8 cellular contexts compared by ENCODE assay signal in the genomic region with DNA sequence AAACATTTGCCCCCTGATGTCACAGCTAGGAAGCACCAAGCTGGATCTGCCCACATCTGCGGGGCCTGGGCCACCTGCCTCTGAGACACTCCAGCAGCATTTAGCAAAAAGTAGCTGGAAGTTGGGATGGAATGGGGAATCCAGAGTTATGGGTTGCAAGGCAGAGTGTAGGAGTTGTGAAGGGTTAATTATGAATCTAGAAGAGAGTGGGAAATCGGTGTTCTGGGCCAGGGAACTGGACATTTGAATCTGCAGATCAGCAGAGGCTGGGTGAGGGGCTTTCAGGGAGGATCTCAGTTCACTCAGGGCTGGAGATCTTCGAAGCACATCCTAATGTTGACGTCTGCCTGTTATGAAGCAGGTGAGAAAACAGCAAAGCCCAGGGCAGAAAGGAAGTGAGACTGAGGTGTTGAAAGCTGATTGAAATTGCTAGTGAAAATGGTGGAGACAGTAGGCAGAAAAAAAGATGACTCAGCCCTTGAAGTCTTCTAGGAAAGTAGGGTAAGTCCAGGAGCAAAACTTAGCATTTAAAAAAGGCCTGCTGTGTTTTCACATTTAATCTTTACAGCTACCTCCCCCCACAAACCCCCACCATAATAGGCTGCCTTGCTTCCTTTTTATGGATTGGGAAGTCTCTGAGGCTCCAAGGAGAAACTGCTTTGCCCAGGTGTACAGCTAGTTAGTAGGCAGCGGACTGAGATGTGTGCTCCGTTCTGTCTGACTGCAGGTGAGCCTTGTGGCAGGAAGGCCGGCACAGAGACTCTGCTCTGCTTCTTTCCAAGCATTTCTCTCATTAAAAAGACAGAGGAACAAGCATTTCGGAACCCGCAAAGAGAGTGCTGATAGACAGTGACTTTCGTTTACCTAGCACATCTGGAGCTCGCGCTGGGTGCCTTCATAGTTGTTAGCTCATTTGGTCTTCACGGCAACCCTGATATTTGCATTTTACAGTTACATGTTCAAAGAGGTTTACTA. TPM values are rescaled to one million over a fixed set of nuclear protein-coding genes. Genes with fewer than 3 reads are reported as not detected.
A peak's percentile ranks its signal among the peaks of the same experiment; 100 is the strongest.
DNase-seq lines count a peak whose midpoint lies in the region; ATAC-seq and TF ChIP-seq lines count a peak whose summit lies in the region.

No MANE protein-coding gene starts in this region.

- no peak for TF ChIP-seq CTCF in lower lobe of right lung (IDR thresholded peaks at IDR 0.05)
- no peak for TF ChIP-seq CTCF in mammary epithelial cell (conservative IDR thresholded peaks at IDR 0.05 in 1 of 2, IDR thresholded peaks at IDR 0.05 in 1 of 2; ENCODE audit: extremely low read depth in 1 of 2, insufficient read depth in 1 of 2, low read depth in 1 of 2, low read length in 2 of 2)
- no peak for TF ChIP-seq CTCF in psoas muscle (IDR thresholded peaks at IDR 0.05)

- dilution Hi-C loops in mammary epithelial cell (cut with HindIII; ENCODE audit: low sequenced_read_pairs) = no loop called here

- ATAC-seq in GM18505 (IDR thresholded peaks at IDR 0.05; ENCODE audit: unreplicated experiment) (peak; percentile 84), GM21367 (IDR thresholded peaks at IDR 0.05; ENCODE audit: unreplicated experiment) (peak; percentile 80), HG03460 (IDR thresholded peaks at IDR 0.05; ENCODE audit: unreplicated experiment) (peak; percentile 83), lower lobe of right lung (no peak), psoas muscle (no peak)

- BruUV-seq in mammary epithelial cell (replicated peaks; lab: Mats Ljungman, UMichigan) = no TSS peak

- H2AFZ ChIP-seq in mammary epithelial cell (ENCODE audit: low read depth, low read length) = no peak overlapping the region

- H3K27ac ChIP-seq in lower lobe of right lung (no peak overlapping the region), mammary epithelial cell (ENCODE audit: insufficient read depth, low read depth, low read length) (no peak overlapping the region), psoas muscle (no peak overlapping the region), caudate nucleus (ENCODE audit: low read depth, low read length) (no peak overlapping the region)

- no peaks in the 10 kb centered on the region for H3K27me3 ChIP-seq in lower lobe of right lung (ENCODE audit: low read depth)
- no peaks in the 10 kb centered on the region for H3K27me3 ChIP-seq in mammary epithelial cell (ENCODE audit: insufficient read depth, low read length)
- no peaks in the 10 kb centered on the region for H3K27me3 ChIP-seq in psoas muscle (ENCODE audit: insufficient read depth in 3 of 3, low read length in 2 of 3)

- H3K9ac ChIP-seq in mammary epithelial cell (ENCODE audit: insufficient read depth, low read length) = no peak overlapping the region

- H3K4me3 ChIP-seq in lower lobe of right lung (no peak overlapping the region), mammary epithelial cell (replicated peaks in 1 of 3; ENCODE audit: insufficient read depth in 1 of 3, low read depth in 2 of 3, low read length in 3 of 3) (no peak overlapping the region), psoas muscle (no peak overlapping the region)

- CTCF ChIA-PET in mammary epithelial cell (lab: Charles Lee; ENCODE audit: low non-redundant PET) = no interaction called here

- no peak for TF ChIP-seq POLR2A in GM18505 (IDR thresholded peaks at IDR 0.05; ENCODE audit: borderline replicate concordance, extremely low read depth, insufficient read depth, insufficient read length)

- H3K9me3 ChIP-seq in lower lobe of right lung (no peaks in the 10 kb centered on the region), mammary epithelial cell (replicated peaks; ENCODE audit: insufficient read depth, low read length) (no peaks in the 10 kb centered on the region), psoas muscle (no peaks in the 10 kb centered on the region)

- no peak overlapping the region for H3K4me2 ChIP-seq in mammary epithelial cell (ENCODE audit: insufficient read depth, low read depth, low read length)

- H3K36me3 ChIP-seq in lower lobe of right lung (peaks cover 7% of the 10 kb centered on the region), mammary epithelial cell (ENCODE audit: insufficient read depth, low read length) (peaks cover 2% of the 10 kb centered on the region), psoas muscle (ENCODE audit: insufficient read depth in 1 of 2, low read depth in 1 of 2) (no peaks in the 10 kb centered on the region)

- WGBS in mammary epithelial cell (ENCODE audit: low coverage, missing lambda C conversion rate) = 92% methylated on average over 12 of the region's 13 CpGs
- WGBS in psoas muscle, 3 donors = 79 to 87% (median 86%) methylated on average over 13 of the region's 13 CpGs

- H4K20me1 ChIP-seq in mammary epithelial cell (ENCODE audit: insufficient read depth, low read length) = no peaks in the 10 kb centered on the region

- in situ Hi-C loops in mammary epithelial cell (cut with MboI; ENCODE audit: low sequenced_read_pairs in 2 of 2) = no loop called here

- intact Hi-C loops in lower lobe of right lung (cut with DNase I) = no loop called here
- intact Hi-C loops in mammary epithelial cell (cut with micrococcal nuclease) = no loop called here
- intact Hi-C loops in psoas muscle (cut with DNase I) = no loop called here

- H3K79me2 ChIP-seq in mammary epithelial cell (ENCODE audit: insufficient read depth, low read length) = peaks cover 87% of the 10 kb centered on the region

- H3K4me1 ChIP-seq in lower lobe of right lung = peaks cover 24% of the 10 kb centered on the region
- peaks cover 16% of the 10 kb centered on the region for H3K4me1 ChIP-seq in mammary epithelial cell (ENCODE audit: insufficient read depth, low read length)
- peaks cover 4% of the 10 kb centered on the region for H3K4me1 ChIP-seq in psoas muscle

- DNase-seq in dermis blood vessel endothelial cell (peak; percentile 33), lower lobe of right lung (no peak), mammary epithelial cell (no peak), psoas muscle (no peak), caudate nucleus (lab: John Stamatoyannopoulos, UW) (no peak)

RNA-seq across cellular contexts. Expression of a gene that starts 7.2 kb away (rescaled TPM):
- 16.3 and 24.3 TPM in 2 replicates for total RNA-seq in dermis blood vessel endothelial cell
- total RNA-seq in lower lobe of right lung = 10.9 TPM
- total RNA-seq in mammary epithelial cell = 10 to 100 TPM; 20.7 to 24.2 TPM
- polyA plus RNA-seq in mammary epithelial cell = 16.6 TPM
- 22.5 TPM for polyA minus RNA-seq in mammary epithelial cell
- 1 to 10 TPM; 1.2 to 2.4 (median 1.7) TPM for total RNA-seq in psoas muscle
- 1 to 10 TPM in 1 of 3 donors, under 1 TPM in 2; 0.48 to 1.1 (median 0.61) TPM for polyA plus RNA-seq in psoas muscle

Comparison
In these comparisons a context has a peak if more than half of its experiments do, and no peak if none do; other contexts are left out.
1. ATAC-seq: peak in GM18505 (single experiment), GM21367 (single experiment) and HG03460 (single experiment); none in lower lobe of right lung (0 of 2) and psoas muscle (0 of 4).